8 cellular contexts compared by ENCODE assay signal in the genomic region with DNA sequence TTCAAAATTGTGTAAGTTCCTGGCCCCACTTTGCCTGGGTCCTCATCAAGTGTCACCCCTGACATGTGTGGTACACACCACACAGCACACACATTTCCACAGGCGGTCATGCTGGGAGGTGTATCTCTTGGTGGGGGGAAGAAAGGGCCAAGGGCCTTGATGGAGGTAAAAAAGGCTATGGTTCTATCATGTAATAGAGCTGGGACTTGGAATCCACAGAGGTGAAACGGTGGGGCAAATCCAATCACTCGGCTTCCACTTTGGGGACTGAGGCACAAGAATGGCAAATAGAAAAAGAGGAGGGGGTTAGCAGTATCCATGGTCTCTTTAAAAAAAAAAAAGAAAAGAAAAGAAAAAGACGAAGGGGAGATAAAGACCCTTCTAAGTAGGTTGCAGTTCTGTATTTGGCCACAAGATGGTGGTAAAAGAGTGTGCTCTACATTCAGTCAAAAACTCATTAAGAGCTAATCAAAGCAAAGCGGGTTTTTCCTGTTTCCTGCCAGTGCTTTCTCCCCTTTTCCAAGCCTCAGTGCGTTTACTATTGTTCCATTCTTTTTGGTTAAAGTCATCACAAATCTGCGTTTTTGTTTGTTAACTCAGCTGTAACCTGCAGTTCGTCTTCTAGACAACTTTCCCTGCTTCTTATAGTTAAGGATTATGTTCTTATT. TPM values are rescaled to one million over a fixed set of nuclear protein-coding genes. Genes with fewer than 3 reads are reported as not detected.
DNase-seq lines count a peak whose midpoint lies in the region; ATAC-seq and TF ChIP-seq lines count a peak whose summit lies in the region.

No MANE protein-coding gene starts in this region.

- H3K9me2 ChIP-seq in PC-3 (replicated peaks; ENCODE audit: low read length), result no peaks in the 10 kb centered on the region

- no peaks in the 10 kb centered on the region for H3K9me3 ChIP-seq in Caco-2
- no peaks in the 10 kb centered on the region for H3K9me3 ChIP-seq in PC-3 (ENCODE audit: low read length)
- no peaks in the 10 kb centered on the region for H3K9me3 ChIP-seq in lung (ENCODE audit: control insufficient read depth in 2 of 2, insufficient read depth in 1 of 2, low read length in 1 of 2)

- peak overlapping the region; percentile 53 for H3K4me2 ChIP-seq in PC-3 (ENCODE audit: low read length)

- H3K27me3 ChIP-seq in Caco-2 (replicated peaks; ENCODE audit: control insufficient read depth, insufficient read depth, low read length) (no peaks in the 10 kb centered on the region), PC-3 (ENCODE audit: low read length) (peaks cover 6% of the 10 kb centered on the region; the same call in 1 of the 2 replicates), lung (ENCODE audit: control insufficient read depth, insufficient read depth) (no peaks in the 10 kb centered on the region)

- H3K27ac ChIP-seq in PC-3 (ENCODE audit: low read length), result no peak overlapping the region
- H3K27ac ChIP-seq in lung (ENCODE audit: low read depth in 1 of 2, low read length in 1 of 2), result no peak overlapping the region

- H3K4me1 ChIP-seq in Caco-2 (peaks cover 12% of the 10 kb centered on the region; the same call in 1 of the 2 replicates), PC-3 (ENCODE audit: insufficient read depth, low read length) (peaks cover 9% of the 10 kb centered on the region; the same call in 1 of the 2 replicates), lung (ENCODE audit: control insufficient read depth in 2 of 2, insufficient read depth in 2 of 2, low read length in 2 of 2) (no peaks in the 10 kb centered on the region)

- H3K4me1 Mint-ChIP-seq in Caco-2 (ENCODE audit: low read depth, unreplicated experiment), result peaks cover 13% of the 10 kb centered on the region
- H3K4me1 Mint-ChIP-seq in HFFc6 (ENCODE audit: low read depth), result peaks cover 28% of the 10 kb centered on the region

- BruUV-seq in Caco-2 (replicated peaks; lab: Mats Ljungman, UMichigan) (no TSS peak), PC-3 (replicated peaks; lab: Mats Ljungman, UMichigan) (no TSS peak)

- H3K4me3 Mint-ChIP-seq in Caco-2 (ENCODE audit: unreplicated experiment) (peak overlapping the region; percentile 47), HFFc6 (peak overlapping the region; percentile 53)

- WGBS in lung, 2 donors, result 2 to 4% methylated on average over 8 of the region's 8 CpGs

- no peaks in the 10 kb centered on the region for H3K79me2 ChIP-seq in PC-3 (ENCODE audit: low read length)

- H4K20me1 ChIP-seq in PC-3 (ENCODE audit: low read length), result no peaks in the 10 kb centered on the region

- no peak overlapping the region for H3K27ac Mint-ChIP-seq in Caco-2 (ENCODE audit: unreplicated experiment)
- H3K27ac Mint-ChIP-seq in HFFc6, result peak overlapping the region; percentile 46; the same call in 1 of the 2 replicates

- no peak overlapping the region for H3K9ac ChIP-seq in PC-3 (ENCODE audit: low read length)

- CTCF ChIA-PET in Caco-2 (lab: Charles Lee) (interaction anchor here (0.5 to 1.4 kb wide), 9 partner anchors 11 to 737 kb away, joined by 3 to 12 read pairs (median 3); a partner anchor contains a TSS), PC-3 (lab: Charles Lee) (interaction anchor here (0.6 to 0.7 kb wide), 7 partner anchors 57 to 1890 kb away, joined by 3 to 7 read pairs (median 4); no protein-coding TSS in a partner anchor)

- POLR2A ChIA-PET in Caco-2 (lab: Charles Lee) (interaction anchor here (0.7 kb wide), 1 partner anchor 394 kb away, joined by 5 read pairs; no protein-coding TSS in a partner anchor), PC-3 (lab: Charles Lee; ENCODE audit: unreplicated experiment) (no interaction called here)

- ATAC-seq in PC-3 (peak; percentile 42; the same call in 1 of the 2 replicates), lung (ENCODE audit: insufficient read depth, low FRiP score) (no peak), HG03280 (IDR thresholded peaks at IDR 0.05; ENCODE audit: unreplicated experiment) (no peak), HG03108 (IDR thresholded peaks at IDR 0.05; ENCODE audit: unreplicated experiment) (no peak)

- no peaks in the 10 kb centered on the region for H3F3A ChIP-seq in PC-3 (ENCODE audit: low read length, unreplicated experiment)

- H3K4me3 ChIP-seq in Caco-2 (ENCODE audit: low read depth, low read length) (no peak overlapping the region), PC-3 (ENCODE audit: low read length) (no peak overlapping the region; the same call in 1 of the 2 replicates), lung (no peak overlapping the region)

- H3K36me3 Mint-ChIP-seq in Caco-2 (ENCODE audit: insufficient read depth, unreplicated experiment) (peaks cover 6% of the 10 kb centered on the region), HFFc6 (ENCODE audit: low read depth) (no peaks in the 10 kb centered on the region)

- H3K27me3 Mint-ChIP-seq in Caco-2 (ENCODE audit: insufficient read depth, unreplicated experiment) (no peaks in the 10 kb centered on the region), HFFc6 (ENCODE audit: insufficient read depth) (0 out of 2 replicates have a peak, but pooled peaks cover 3% of the 10 kb centered on the region)

- intact Hi-C loops in Caco-2 (cut with micrococcal nuclease; ENCODE audit: unreplicated experiment) (loop anchor here (1.0 to 5.0 kb wide), 2 partner anchors 10 to 89 kb away; no protein-coding TSS in a partner anchor), PC-3 (cut with micrococcal nuclease) (loop anchor here (2.0 kb wide), 1 partner anchor 101 kb away; no protein-coding TSS in a partner anchor)

- DNase-seq in Caco-2 (peak in 1 of 2 experiments; percentile 62), HFFc6 (peak; percentile 35), PC-3 (peak; percentile 82), dermis microvascular lymphatic vessel endothelial cell (ENCODE audit: low read depth in 2 of 2) (peak; percentile 48 to 75), lung (ENCODE audit: low spot score) (no peak)
- no peak for DNase-seq in activated CD8-positive, alpha-beta memory T cell treated with anti-CD3 and anti-CD28 coated beads, Interleukin-2, amount 50 U/mL, for 48 hours

- H3K36me3 ChIP-seq in Caco-2 (ENCODE audit: control insufficient read depth, insufficient read depth, low read length) (no peaks in the 10 kb centered on the region), PC-3 (ENCODE audit: low read depth, low read length) (no peaks in the 10 kb centered on the region), lung (ENCODE audit: control insufficient read depth in 2 of 2, insufficient read depth in 2 of 2, low read length in 2 of 2) (no peaks in the 10 kb centered on the region)

- no peaks in the 10 kb centered on the region for H3K9me3 Mint-ChIP-seq in Caco-2 (ENCODE audit: unreplicated experiment)
- H3K9me3 Mint-ChIP-seq in HFFc6, result no peaks in the 10 kb centered on the region

- peak overlapping the region; percentile 33; the same call in 1 of the 2 replicates for H2AFZ ChIP-seq in PC-3 (ENCODE audit: low read length)

- TF ChIP-seq CTCF in Caco-2 (IDR thresholded peaks at IDR 0.05; ENCODE audit: insufficient read depth in 1 of 2, low read depth in 1 of 2, low read length in 1 of 2, severe bottlenecking in 1 of 2, unreplicated experiment in 1 of 2), result peak; percentile 52 to 62
- peak; percentile 84 for TF ChIP-seq CTCF in HFFc6 (IDR thresholded peaks at IDR 0.05)
- peak; percentile 81 for TF ChIP-seq CTCF in PC-3 (conservative IDR thresholded peaks at IDR 0.05; ENCODE audit: low read depth, low read length)
- TF ChIP-seq CTCF in lung (IDR thresholded peaks at IDR 0.05; ENCODE audit: control extremely low read depth, extremely low read depth), result peak; percentile 80

RNA-seq across cellular contexts. Expression of a gene that starts 37.0 kb away (rescaled TPM):
- total RNA-seq in Caco-2 (2022), result 86.6 and 90.0 TPM in 2 replicates
- 100 to 1,000 TPM; 112 to 143 (median 123) TPM for total RNA-seq in HFFc6 (2021; fragmentation: NEBNext Ultra II Directional; extraction: Animal tissue kit (Norgen Biotek cat#: 25700))
- 74.1 and 77.6 TPM in 2 replicates for total RNA-seq in PC-3 (2014; rRNA removed)
- total RNA-seq in dermis microvascular lymphatic vessel endothelial cell, result 78.1 and 95.2 TPM in 2 replicates
- 100 to 1,000 TPM; 103 to 108 TPM for total RNA-seq in lung
- polyA plus RNA-seq in lung, result 100 to 1,000 TPM in 1 of 2 donors, 10 to 100 TPM in 1; 65.9 to 113 TPM

Comparison
In these comparisons a context has a peak if more than half of its experiments do, and no peak if none do; other contexts are left out.
1. DNase-seq: peak in HFFc6 (single experiment), PC-3 (single experiment) and dermis microvascular lymphatic vessel endothelial cell (2 of 2); none in lung (single experiment) and activated CD8-positive, alpha-beta memory T cell treated with anti-CD3 and anti-CD28 coated beads, Interleukin-2, amount 50 U/mL, for 48 hours (single experiment).
2. Peak in every context shown above with its lines, with median percentiles within 50 percentile points of each other: CTCF ChIP-seq.